ENCODE assay signal across 26 cellular contexts in the genomic region with DNA sequence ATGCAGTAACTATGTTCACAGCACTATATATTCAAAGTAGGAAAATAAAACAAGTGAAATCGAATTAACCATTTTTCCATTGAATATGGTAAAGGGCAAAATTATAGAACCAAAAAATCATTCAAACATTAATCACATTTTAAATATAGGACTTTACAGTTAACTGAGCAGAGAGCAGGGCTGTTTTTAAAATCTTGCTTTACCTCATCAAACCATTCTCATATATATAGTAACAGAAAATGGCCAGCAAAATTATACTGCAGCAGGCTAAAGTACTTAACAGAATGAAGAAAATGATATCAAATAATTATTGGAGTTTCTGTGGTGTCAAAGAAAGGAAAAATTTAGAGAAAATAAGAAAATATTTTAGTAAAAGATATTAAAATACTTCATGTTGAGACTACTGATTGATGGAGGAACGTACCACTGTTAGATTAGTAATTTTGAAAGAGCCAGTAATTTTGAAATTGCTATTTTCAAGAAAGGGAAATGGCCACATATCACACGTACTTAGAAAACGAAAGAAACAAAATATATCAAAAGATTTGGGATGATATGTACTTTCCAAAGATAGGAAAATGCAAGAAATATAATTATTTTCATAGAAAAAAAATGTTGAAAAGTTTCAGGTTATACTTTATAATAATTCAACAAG.
A peak's percentile ranks its signal among the peaks of the same experiment; 100 is the strongest.
DNase-seq lines count a peak whose midpoint lies in the region; ATAC-seq and TF ChIP-seq lines count a peak whose summit lies in the region.
"Had no signal": no experiment of that assay in that cellular context is flagged by ENCODE, and none has a peak within 500 bp of the region (broad histone marks: within the 10 kb centered on the region; RNA-seq: fewer than 3 reads in every experiment).

No MANE protein-coding gene starts in this region.

- H3K36me3 ChIP-seq in GM06990 (ENCODE audit: control insufficient read depth, insufficient read depth, low read length), result no peaks in the 10 kb centered on the region
- no peaks in the 10 kb centered on the region for H3K36me3 ChIP-seq in CD8-positive, alpha-beta memory T cell (ENCODE audit: insufficient read depth, low read length)
- no peaks in the 10 kb centered on the region for H3K36me3 ChIP-seq in PC-3 (ENCODE audit: low read depth, low read length)
- H3K36me3 ChIP-seq: SJCRH30, tibial artery had no signal

- H3K9me3 ChIP-seq in CD8-positive, alpha-beta memory T cell (ENCODE audit: low read length), result no peaks in the 10 kb centered on the region
- H3K9me3 ChIP-seq in PC-3 (ENCODE audit: low read length), result no peaks in the 10 kb centered on the region
- H3K9me3 ChIP-seq: SJCRH30, tibial artery had no signal

- no peak overlapping the region for H3K4me2 ChIP-seq in PC-3 (ENCODE audit: low read length)
- H3K4me2 ChIP-seq: smooth muscle cell had no signal

- no peak overlapping the region for H3K9ac ChIP-seq in PC-3 (ENCODE audit: low read length)

- POLR2A ChIA-PET in CD8-positive, alpha-beta memory T cell (lab: Charles Lee), result no interaction called here
- POLR2A ChIA-PET in PC-3 (lab: Charles Lee; ENCODE audit: unreplicated experiment), result no interaction called here

- no peaks in the 10 kb centered on the region for H3K4me1 ChIP-seq in CD8-positive, alpha-beta memory T cell (ENCODE audit: insufficient read depth, low read length)
- no peaks in the 10 kb centered on the region for H3K4me1 ChIP-seq in PC-3 (ENCODE audit: insufficient read depth, low read length)
- H3K4me1 ChIP-seq: SJCRH30, tibial artery had no signal

- H3K27ac Mint-ChIP-seq in nephron progenitor cell, result no peak overlapping the region
- no peak overlapping the region for H3K27ac Mint-ChIP-seq in CD8-positive, alpha-beta memory T cell
- H3K27ac Mint-ChIP-seq: CD14-positive monocyte; dendritic cell treated with granulocyte-macrophage colony-stimulating factor and Interleukin-4, amounts not matched to agents 40 ng/mL and 50 ng/mL, for 4 days; natural killer cell; progenitor cell of endocrine pancreas; stimulated activated memory B cell treated with anti-CD40 and anti-IgM and Interleukin-4, amounts not matched to agents 10 μg/mL and 1 μg/mL and 100 μg/mL, for 72 hours had no signal

- no peaks in the 10 kb centered on the region for H3K27me3 Mint-ChIP-seq in nephron progenitor cell (ENCODE audit: low read depth, poor library complexity)
- no peaks in the 10 kb centered on the region for H3K27me3 Mint-ChIP-seq in CD8-positive, alpha-beta memory T cell
- H3K27me3 Mint-ChIP-seq: dendritic cell treated with granulocyte-macrophage colony-stimulating factor and Interleukin-4, amounts not matched to agents 40 ng/mL and 50 ng/mL, for 4 days; progenitor cell of endocrine pancreas; stimulated activated memory B cell treated with anti-CD40 and anti-IgM and Interleukin-4, amounts not matched to agents 10 μg/mL and 1 μg/mL and 100 μg/mL, for 72 hours had no signal

- H2AFZ ChIP-seq in PC-3 (ENCODE audit: low read length), result no peak overlapping the region

- H4K20me1 ChIP-seq in PC-3 (ENCODE audit: low read length), result no peaks in the 10 kb centered on the region

- H3K4me3 Mint-ChIP-seq in nephron progenitor cell, result no peak overlapping the region
- no peak overlapping the region for H3K4me3 Mint-ChIP-seq in CD8-positive, alpha-beta memory T cell
- H3K4me3 Mint-ChIP-seq: CD14-positive monocyte; dendritic cell treated with granulocyte-macrophage colony-stimulating factor and Interleukin-4, amounts not matched to agents 40 ng/mL and 50 ng/mL, for 4 days; natural killer cell; stimulated activated memory B cell treated with anti-CD40 and anti-IgM and Interleukin-4, amounts not matched to agents 10 μg/mL and 1 μg/mL and 100 μg/mL, for 72 hours had no signal

- CTCF ChIA-PET in CD8-positive, alpha-beta memory T cell (lab: Charles Lee), result no interaction called here
- CTCF ChIA-PET in PC-3 (lab: Charles Lee), result no interaction called here

- H3K4me1 Mint-ChIP-seq in nephron progenitor cell, result no peaks in the 10 kb centered on the region
- H3K4me1 Mint-ChIP-seq in CD8-positive, alpha-beta memory T cell, result no peaks in the 10 kb centered on the region
- H3K4me1 Mint-ChIP-seq: CD14-positive monocyte; natural killer cell; stimulated activated memory B cell treated with anti-CD40 and anti-IgM and Interleukin-4, amounts not matched to agents 10 μg/mL and 1 μg/mL and 100 μg/mL, for 72 hours had no signal

- H3K27me3 ChIP-seq in GM06990 (replicated peaks; ENCODE audit: control insufficient read depth, insufficient read depth, low read length), result no peaks in the 10 kb centered on the region
- H3K27me3 ChIP-seq in CD8-positive, alpha-beta memory T cell (ENCODE audit: insufficient read depth, low read length, poor library complexity, severe bottlenecking), result no peaks in the 10 kb centered on the region
- H3K27me3 ChIP-seq in PC-3 (ENCODE audit: low read length), result no peaks in the 10 kb centered on the region
- H3K27me3 ChIP-seq: SJCRH30, tibial artery had no signal

- BruUV-seq in PC-3 (replicated peaks; lab: Mats Ljungman, UMichigan), result no TSS peak

- peak; percentile 66 for ATAC-seq in GM19328 (IDR thresholded peaks at IDR 0.05; ENCODE audit: unreplicated experiment)
- ATAC-seq in HG02588 (IDR thresholded peaks at IDR 0.05; ENCODE audit: unreplicated experiment), result peak; percentile 66
- peak; percentile 72 for ATAC-seq in HG03159 (IDR thresholded peaks at IDR 0.05; ENCODE audit: unreplicated experiment)
- no peak for ATAC-seq in PC-3
- ATAC-seq: HCT116; natural killer cell; stimulated activated memory B cell treated with anti-CD40 and anti-IgM and Interleukin-4, amounts not matched to agents 10 μg/mL and 1 μg/mL and 100 μg/mL, for 72 hours had no signal

- TF ChIP-seq CTCF in GM06990 (IDR thresholded peaks at IDR 0.05; ENCODE audit: insufficient read depth, low read length, poor library complexity, severe bottlenecking), result no peak
- TF ChIP-seq CTCF in nephron progenitor cell (IDR thresholded peaks at IDR 0.05), result no peak
- TF ChIP-seq CTCF in PC-3 (conservative IDR thresholded peaks at IDR 0.05; ENCODE audit: low read depth, low read length), result no peak

- no peaks in the 10 kb centered on the region for H3F3A ChIP-seq in PC-3 (ENCODE audit: low read length, unreplicated experiment)

- peaks cover 23% of the 10 kb centered on the region for H3K9me3 Mint-ChIP-seq in nephron progenitor cell
- peaks cover 0 to 5% (median 0%) of the 10 kb centered on the region in 5 donors for H3K9me3 Mint-ChIP-seq in CD8-positive, alpha-beta memory T cell
- H3K9me3 Mint-ChIP-seq: CD14-positive monocyte; dendritic cell treated with granulocyte-macrophage colony-stimulating factor and Interleukin-4, amounts not matched to agents 40 ng/mL and 50 ng/mL, for 4 days; stimulated activated memory B cell treated with anti-CD40 and anti-IgM and Interleukin-4, amounts not matched to agents 10 μg/mL and 1 μg/mL and 100 μg/mL, for 72 hours had no signal

- H3K79me2 ChIP-seq in PC-3 (ENCODE audit: low read length), result no peaks in the 10 kb centered on the region

- H3K27ac ChIP-seq in CD8-positive, alpha-beta memory T cell (ENCODE audit: low read depth, low read length), result no peak overlapping the region
- H3K27ac ChIP-seq in PC-3 (ENCODE audit: low read length), result no peak overlapping the region
- H3K27ac ChIP-seq: HL-60, SJCRH30, tibial artery had no signal

- no peaks in the 10 kb centered on the region for H3K36me3 Mint-ChIP-seq in nephron progenitor cell (ENCODE audit: low read depth)
- no peaks in the 10 kb centered on the region for H3K36me3 Mint-ChIP-seq in CD8-positive, alpha-beta memory T cell
- H3K36me3 Mint-ChIP-seq: CD14-positive monocyte; natural killer cell; stimulated activated memory B cell treated with anti-CD40 and anti-IgM and Interleukin-4, amounts not matched to agents 10 μg/mL and 1 μg/mL and 100 μg/mL, for 72 hours had no signal

- DNase-seq in GM06990 (ENCODE audit: extremely low read depth, insufficient read length) (peak; percentile 0), nephron progenitor cell (no peak), PC-3 (no peak), NCI-H187 treated with DMSO at 0.1 percent for 48 hours (lab: John Stamatoyannopoulos, UW) (no peak)
- no peak for DNase-seq in CD8-positive, alpha-beta memory T cell
- DNase-seq: activated CD4-positive, alpha-beta T cell treated with anti-CD3 and anti-CD28 coated beads for 1 hour; activated CD8-positive, alpha-beta memory T cell treated with anti-CD3 and anti-CD28 coated beads, Interleukin-2, amount 50 U/mL, for 48 hours; activated naive CD4-positive, alpha-beta T cell treated with anti-CD3 and anti-CD28 coated beads, Interleukin-2, amount 50 U/mL, for 16 hours; DND-41; KG1; mammary epithelial cell; natural killer cell; NCI-H446 treated with DMSO at 0.1 percent for 48 hours; OCI-M1; SJCRH30; tibial artery had no signal

- H3K4me3 ChIP-seq in GM06990 (replicated peaks; ENCODE audit: low read depth, low read length) (no peak overlapping the region), PC-3 (ENCODE audit: low read length) (no peak overlapping the region)
- no peak overlapping the region for H3K4me3 ChIP-seq in CD8-positive, alpha-beta memory T cell (ENCODE audit: low read length)
- H3K4me3 ChIP-seq: SJCRH30, smooth muscle cell, tibial artery had no signal

- H3K9me2 ChIP-seq in PC-3 (replicated peaks; ENCODE audit: low read length), result no peaks in the 10 kb centered on the region

- intact Hi-C loops in PC-3 (cut with micrococcal nuclease), result no loop called here
